1 cellular context compared by ENCODE assay signal in the genomic region with DNA sequence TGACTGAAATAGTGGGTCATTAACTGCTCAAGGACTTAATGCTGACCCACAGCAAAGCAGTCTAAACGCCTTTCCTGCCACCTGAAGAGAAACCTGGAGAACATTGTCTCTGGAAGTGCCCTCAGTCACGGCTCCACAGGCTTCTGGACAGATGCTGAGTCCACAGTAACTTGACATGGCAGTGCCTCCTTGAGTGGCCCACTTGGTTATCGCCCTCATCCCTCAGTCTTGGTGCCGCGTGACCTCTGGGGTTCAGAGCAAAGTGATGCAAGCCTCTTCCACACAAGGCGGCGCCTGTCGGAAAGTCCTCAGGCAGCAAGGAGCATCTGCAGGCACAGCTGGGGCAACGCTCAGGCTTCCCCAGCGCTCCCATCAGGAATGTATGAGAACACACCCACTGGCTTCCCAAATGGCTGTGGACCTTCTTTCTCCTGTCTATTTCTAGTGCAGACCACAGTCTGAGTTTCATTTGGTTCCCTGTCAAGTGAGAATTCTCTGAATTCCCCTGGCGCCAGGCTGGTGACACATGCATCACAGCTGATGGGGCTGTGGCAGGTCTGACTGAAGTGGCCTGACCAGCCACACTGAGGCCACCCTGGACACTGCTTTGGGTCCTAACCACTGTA.
TF ChIP-seq lines count a peak whose summit lies in the region.

No MANE protein-coding gene starts in this region.

TF ChIP-seq in GM23338, 12 proteins besides CTCF, POLR2A, EP300 and RAD21:
- TF ChIP-seq, protein P1, sequence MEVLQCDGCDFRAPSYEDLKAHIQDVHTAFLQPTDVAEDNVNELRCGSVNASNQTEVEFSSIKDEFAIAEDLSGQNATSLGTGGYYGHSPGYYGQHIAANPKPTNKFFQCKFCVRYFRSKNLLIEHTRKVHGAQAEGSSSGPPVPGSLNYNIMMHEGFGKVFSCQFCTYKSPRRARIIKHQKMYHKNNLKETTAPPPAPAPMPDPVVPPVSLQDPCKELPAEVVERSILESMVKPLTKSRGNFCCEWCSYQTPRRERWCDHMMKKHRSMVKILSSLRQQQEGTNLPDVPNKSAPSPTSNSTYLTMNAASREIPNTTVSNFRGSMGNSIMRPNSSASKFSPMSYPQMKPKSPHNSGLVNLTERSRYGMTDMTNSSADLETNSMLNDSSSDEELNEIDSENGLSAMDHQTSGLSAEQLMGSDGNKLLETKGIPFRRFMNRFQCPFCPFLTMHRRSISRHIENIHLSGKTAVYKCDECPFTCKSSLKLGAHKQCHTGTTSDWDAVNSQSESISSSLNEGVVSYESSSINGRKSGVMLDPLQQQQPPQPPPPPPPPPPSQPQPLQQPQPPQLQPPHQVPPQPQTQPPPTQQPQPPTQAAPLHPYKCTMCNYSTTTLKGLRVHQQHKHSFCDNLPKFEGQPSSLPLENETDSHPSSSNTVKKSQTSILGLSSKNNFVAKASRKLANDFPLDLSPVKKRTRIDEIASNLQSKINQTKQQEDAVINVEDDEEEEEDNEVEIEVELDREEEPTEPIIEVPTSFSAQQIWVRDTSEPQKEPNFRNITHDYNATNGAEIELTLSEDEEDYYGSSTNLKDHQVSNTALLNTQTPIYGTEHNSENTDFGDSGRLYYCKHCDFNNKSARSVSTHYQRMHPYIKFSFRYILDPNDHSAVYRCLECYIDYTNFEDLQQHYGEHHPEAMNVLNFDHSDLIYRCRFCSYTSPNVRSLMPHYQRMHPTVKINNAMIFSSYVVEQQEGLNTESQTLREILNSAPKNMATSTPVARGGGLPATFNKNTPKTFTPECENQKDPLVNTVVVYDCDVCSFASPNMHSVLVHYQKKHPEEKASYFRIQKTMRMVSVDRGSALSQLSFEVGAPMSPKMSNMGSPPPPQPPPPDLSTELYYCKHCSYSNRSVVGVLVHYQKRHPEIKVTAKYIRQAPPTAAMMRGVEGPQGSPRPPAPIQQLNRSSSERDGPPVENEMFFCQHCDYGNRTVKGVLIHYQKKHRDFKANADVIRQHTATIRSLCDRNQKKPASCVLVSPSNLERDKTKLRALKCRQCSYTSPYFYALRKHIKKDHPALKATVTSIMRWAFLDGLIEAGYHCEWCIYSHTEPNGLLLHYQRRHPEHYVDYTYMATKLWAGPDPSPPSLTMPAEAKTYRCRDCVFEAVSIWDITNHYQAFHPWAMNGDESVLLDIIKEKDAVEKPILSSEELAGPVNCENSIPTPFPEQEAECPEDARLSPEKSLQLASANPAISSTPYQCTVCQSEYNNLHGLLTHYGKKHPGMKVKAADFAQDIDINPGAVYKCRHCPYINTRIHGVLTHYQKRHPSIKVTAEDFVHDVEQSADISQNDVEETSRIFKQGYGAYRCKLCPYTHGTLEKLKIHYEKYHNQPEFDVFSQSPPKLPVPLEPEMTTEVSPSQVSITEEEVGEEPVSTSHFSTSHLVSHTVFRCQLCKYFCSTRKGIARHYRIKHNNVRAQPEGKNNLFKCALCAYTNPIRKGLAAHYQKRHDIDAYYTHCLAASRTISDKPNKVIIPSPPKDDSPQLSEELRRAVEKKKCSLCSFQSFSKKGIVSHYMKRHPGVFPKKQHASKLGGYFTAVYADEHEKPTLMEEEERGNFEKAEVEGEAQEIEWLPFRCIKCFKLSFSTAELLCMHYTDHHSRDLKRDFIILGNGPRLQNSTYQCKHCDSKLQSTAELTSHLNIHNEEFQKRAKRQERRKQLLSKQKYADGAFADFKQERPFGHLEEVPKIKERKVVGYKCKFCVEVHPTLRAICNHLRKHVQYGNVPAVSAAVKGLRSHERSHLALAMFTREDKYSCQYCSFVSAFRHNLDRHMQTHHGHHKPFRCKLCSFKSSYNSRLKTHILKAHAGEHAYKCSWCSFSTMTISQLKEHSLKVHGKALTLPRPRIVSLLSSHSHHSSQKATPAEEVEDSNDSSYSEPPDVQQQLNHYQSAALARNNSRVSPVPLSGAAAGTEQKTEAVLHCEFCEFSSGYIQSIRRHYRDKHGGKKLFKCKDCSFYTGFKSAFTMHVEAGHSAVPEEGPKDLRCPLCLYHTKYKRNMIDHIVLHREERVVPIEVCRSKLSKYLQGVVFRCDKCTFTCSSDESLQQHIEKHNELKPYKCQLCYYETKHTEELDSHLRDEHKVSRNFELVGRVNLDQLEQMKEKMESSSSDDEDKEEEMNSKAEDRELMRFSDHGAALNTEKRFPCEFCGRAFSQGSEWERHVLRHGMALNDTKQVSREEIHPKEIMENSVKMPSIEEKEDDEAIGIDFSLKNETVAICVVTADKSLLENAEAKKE (CRISPR knock-in tag; IDR thresholded peaks at IDR 0.05): no peak
- no peak for TF ChIP-seq ZNF331 (CRISPR knock-in tag; IDR thresholded peaks at IDR 0.05; ENCODE audit: low read depth)
- no peak for TF ChIP-seq EZH2 (IDR thresholded peaks at IDR 0.05; ENCODE audit: low read depth, unreplicated experiment)
- TF ChIP-seq EZH2phosphoT487 (IDR thresholded peaks at IDR 0.05; ENCODE audit: unreplicated experiment): no peak
- TF ChIP-seq, protein P2, sequence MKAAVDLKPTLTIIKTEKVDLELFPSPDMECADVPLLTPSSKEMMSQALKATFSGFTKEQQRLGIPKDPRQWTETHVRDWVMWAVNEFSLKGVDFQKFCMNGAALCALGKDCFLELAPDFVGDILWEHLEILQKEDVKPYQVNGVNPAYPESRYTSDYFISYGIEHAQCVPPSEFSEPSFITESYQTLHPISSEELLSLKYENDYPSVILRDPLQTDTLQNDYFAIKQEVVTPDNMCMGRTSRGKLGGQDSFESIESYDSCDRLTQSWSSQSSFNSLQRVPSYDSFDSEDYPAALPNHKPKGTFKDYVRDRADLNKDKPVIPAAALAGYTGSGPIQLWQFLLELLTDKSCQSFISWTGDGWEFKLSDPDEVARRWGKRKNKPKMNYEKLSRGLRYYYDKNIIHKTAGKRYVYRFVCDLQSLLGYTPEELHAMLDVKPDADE (IDR thresholded peaks at IDR 0.05): no peak
- no peak for TF ChIP-seq CREB1 (CRISPR knock-in tag; IDR thresholded peaks at IDR 0.05; ENCODE audit: low read depth)
- no peak for TF ChIP-seq STAT1 (IDR thresholded peaks at IDR 0.05; ENCODE audit: unreplicated experiment)
- TF ChIP-seq, protein P3, sequence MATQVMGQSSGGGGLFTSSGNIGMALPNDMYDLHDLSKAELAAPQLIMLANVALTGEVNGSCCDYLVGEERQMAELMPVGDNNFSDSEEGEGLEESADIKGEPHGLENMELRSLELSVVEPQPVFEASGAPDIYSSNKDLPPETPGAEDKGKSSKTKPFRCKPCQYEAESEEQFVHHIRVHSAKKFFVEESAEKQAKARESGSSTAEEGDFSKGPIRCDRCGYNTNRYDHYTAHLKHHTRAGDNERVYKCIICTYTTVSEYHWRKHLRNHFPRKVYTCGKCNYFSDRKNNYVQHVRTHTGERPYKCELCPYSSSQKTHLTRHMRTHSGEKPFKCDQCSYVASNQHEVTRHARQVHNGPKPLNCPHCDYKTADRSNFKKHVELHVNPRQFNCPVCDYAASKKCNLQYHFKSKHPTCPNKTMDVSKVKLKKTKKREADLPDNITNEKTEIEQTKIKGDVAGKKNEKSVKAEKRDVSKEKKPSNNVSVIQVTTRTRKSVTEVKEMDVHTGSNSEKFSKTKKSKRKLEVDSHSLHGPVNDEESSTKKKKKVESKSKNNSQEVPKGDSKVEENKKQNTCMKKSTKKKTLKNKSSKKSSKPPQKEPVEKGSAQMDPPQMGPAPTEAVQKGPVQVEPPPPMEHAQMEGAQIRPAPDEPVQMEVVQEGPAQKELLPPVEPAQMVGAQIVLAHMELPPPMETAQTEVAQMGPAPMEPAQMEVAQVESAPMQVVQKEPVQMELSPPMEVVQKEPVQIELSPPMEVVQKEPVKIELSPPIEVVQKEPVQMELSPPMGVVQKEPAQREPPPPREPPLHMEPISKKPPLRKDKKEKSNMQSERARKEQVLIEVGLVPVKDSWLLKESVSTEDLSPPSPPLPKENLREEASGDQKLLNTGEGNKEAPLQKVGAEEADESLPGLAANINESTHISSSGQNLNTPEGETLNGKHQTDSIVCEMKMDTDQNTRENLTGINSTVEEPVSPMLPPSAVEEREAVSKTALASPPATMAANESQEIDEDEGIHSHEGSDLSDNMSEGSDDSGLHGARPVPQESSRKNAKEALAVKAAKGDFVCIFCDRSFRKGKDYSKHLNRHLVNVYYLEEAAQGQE (IDR thresholded peaks at IDR 0.05; ENCODE audit: unreplicated experiment): no peak
- no peak for TF ChIP-seq JUNB (IDR thresholded peaks at IDR 0.05; ENCODE audit: unreplicated experiment)
- no peak for TF ChIP-seq NANOG (IDR thresholded peaks at IDR 0.05; ENCODE audit: borderline replicate concordance)
- no peak for TF ChIP-seq POLR2AphosphoS5 (IDR thresholded peaks at IDR 0.05; ENCODE audit: low read depth)
- no peak for TF ChIP-seq ZNF114 (CRISPR knock-in tag; IDR thresholded peaks at IDR 0.05)
